ENCODE assay signal across 1 cellular context in the genomic region with DNA sequence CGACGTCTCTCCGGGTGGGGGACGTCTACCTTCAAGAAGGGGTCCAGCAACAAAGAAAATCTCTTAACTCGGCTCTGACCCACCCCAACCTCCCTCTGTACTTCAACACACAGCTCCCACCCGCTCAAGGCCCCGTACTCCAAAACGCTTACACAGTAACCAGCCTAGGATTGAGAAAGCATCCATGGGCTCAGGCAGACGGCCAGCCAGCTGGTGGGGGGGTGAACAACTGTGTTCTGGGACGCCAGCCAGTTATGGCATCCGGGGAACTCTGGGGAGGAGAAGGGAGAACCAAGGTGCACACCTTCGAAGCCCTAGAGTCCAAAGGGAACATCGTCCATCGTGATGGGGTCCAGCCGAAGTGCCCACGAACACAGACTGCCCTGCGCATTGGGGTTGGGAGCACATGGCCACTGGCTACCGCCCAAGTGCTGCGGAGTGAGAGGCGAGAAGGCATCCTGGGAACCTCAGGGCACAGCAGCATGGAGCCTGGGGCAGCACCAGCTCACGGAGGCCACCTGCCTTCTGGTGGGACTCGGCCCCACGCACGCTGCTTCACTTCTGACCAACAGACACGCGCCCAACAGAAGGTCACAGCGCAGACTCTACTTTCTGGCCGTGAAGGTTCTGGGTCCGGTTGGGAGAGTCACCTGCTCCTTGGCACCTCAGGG.
A peak's percentile ranks its signal among the peaks of the same experiment; 100 is the strongest.
TF ChIP-seq lines count a peak whose summit lies in the region.

No MANE protein-coding gene starts in this region.

TF ChIP-seq in HepG2, 621 proteins besides CTCF, POLR2A, EP300 and RAD21 (continued from another document and continues in another):
- 0 out of 2 replicates have a peak, but pooled peaks have one; percentile 45 for TF ChIP-seq PRDM15 (CRISPR knock-in tag; IDR thresholded peaks at IDR 0.05)
- no peak; the same call in 1 of the 2 replicates for TF ChIP-seq ZNF772 (CRISPR knock-in tag; IDR thresholded peaks at IDR 0.05)
- TF ChIP-seq BRCA1 (CRISPR knock-in tag; IDR thresholded peaks at IDR 0.05): no peak
- TF ChIP-seq, protein P1, sequence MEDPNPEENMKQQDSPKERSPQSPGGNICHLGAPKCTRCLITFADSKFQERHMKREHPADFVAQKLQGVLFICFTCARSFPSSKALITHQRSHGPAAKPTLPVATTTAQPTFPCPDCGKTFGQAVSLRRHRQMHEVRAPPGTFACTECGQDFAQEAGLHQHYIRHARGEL (CRISPR knock-in tag; IDR thresholded peaks at IDR 0.05): 0 out of 2 replicates have a peak, but pooled peaks have one; percentile 74
- TF ChIP-seq, protein P2, sequence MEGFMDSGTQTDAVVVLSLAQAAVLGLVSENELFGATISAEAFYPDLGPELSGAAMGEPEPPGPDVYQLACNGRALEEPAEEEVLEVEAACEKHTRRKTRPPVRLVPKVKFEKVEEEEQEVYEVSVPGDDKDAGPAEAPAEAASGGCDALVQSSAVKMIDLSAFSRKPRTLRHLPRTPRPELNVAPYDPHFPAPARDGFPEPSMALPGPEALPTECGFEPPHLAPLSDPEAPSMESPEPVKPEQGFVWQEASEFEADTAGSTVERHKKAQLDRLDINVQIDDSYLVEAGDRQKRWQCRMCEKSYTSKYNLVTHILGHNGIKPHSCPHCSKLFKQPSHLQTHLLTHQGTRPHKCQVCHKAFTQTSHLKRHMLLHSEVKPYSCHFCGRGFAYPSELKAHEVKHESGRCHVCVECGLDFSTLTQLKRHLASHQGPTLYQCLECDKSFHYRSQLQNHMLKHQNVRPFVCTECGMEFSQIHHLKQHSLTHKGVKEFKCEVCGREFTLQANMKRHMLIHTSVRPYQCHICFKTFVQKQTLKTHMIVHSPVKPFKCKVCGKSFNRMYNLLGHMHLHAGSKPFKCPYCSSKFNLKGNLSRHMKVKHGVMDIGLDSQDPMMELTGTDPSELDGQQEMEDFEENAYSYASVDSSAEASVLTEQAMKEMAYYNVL (CRISPR knock-in tag; IDR thresholded peaks at IDR 0.05; ENCODE audit: borderline replicate concordance): peak; percentile 40; the same call in 1 of the 2 replicates
- peak; percentile 95 for TF ChIP-seq KDM2A (CRISPR knock-in tag; IDR thresholded peaks at IDR 0.05; ENCODE audit: borderline replicate concordance, low read depth)
- TF ChIP-seq, protein P3, sequence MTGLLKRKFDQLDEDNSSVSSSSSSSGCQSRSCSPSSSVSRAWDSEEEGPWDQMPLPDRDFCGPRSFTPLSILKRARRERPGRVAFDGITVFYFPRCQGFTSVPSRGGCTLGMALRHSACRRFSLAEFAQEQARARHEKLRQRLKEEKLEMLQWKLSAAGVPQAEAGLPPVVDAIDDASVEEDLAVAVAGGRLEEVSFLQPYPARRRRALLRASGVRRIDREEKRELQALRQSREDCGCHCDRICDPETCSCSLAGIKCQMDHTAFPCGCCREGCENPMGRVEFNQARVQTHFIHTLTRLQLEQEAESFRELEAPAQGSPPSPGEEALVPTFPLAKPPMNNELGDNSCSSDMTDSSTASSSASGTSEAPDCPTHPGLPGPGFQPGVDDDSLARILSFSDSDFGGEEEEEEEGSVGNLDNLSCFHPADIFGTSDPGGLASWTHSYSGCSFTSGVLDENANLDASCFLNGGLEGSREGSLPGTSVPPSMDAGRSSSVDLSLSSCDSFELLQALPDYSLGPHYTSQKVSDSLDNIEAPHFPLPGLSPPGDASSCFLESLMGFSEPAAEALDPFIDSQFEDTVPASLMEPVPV (CRISPR knock-in tag; IDR thresholded peaks at IDR 0.05): peak; percentile 90
- TF ChIP-seq, protein P4, sequence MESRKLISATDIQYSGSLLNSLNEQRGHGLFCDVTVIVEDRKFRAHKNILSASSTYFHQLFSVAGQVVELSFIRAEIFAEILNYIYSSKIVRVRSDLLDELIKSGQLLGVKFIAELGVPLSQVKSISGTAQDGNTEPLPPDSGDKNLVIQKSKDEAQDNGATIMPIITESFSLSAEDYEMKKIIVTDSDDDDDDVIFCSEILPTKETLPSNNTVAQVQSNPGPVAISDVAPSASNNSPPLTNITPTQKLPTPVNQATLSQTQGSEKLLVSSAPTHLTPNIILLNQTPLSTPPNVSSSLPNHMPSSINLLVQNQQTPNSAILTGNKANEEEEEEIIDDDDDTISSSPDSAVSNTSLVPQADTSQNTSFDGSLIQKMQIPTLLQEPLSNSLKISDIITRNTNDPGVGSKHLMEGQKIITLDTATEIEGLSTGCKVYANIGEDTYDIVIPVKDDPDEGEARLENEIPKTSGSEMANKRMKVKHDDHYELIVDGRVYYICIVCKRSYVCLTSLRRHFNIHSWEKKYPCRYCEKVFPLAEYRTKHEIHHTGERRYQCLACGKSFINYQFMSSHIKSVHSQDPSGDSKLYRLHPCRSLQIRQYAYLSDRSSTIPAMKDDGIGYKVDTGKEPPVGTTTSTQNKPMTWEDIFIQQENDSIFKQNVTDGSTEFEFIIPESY (CRISPR knock-in tag; IDR thresholded peaks at IDR 0.05): no peak; the same call in 1 of the 2 replicates
- no peak for TF ChIP-seq SKI (IDR thresholded peaks at IDR 0.05; ENCODE audit: partially characterized antibody)
- TF ChIP-seq, protein P5, sequence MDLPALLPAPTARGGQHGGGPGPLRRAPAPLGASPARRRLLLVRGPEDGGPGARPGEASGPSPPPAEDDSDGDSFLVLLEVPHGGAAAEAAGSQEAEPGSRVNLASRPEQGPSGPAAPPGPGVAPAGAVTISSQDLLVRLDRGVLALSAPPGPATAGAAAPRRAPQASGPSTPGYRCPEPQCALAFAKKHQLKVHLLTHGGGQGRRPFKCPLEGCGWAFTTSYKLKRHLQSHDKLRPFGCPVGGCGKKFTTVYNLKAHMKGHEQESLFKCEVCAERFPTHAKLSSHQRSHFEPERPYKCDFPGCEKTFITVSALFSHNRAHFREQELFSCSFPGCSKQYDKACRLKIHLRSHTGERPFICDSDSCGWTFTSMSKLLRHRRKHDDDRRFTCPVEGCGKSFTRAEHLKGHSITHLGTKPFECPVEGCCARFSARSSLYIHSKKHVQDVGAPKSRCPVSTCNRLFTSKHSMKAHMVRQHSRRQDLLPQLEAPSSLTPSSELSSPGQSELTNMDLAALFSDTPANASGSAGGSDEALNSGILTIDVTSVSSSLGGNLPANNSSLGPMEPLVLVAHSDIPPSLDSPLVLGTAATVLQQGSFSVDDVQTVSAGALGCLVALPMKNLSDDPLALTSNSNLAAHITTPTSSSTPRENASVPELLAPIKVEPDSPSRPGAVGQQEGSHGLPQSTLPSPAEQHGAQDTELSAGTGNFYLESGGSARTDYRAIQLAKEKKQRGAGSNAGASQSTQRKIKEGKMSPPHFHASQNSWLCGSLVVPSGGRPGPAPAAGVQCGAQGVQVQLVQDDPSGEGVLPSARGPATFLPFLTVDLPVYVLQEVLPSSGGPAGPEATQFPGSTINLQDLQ (CRISPR knock-in tag; IDR thresholded peaks at IDR 0.05): 0 out of 2 replicates have a peak, but pooled peaks have one; percentile 40
- TF ChIP-seq ZNF101 (CRISPR knock-in tag; IDR thresholded peaks at IDR 0.05; ENCODE audit: borderline replicate concordance, low read depth): no peak
- TF ChIP-seq PCBP2 (optimal IDR thresholded peaks at IDR 0.05; ENCODE audit: low read depth, low read length, poor library complexity, severe bottlenecking): peak; percentile 81
- TF ChIP-seq MXI1 (IDR thresholded peaks at IDR 0.05; ENCODE audit: borderline replicate concordance, low read depth, low read length): no peak
- TF ChIP-seq THAP11 (CRISPR knock-in tag; IDR thresholded peaks at IDR 0.05): no peak
- TF ChIP-seq ZNF766 (CRISPR knock-in tag; IDR thresholded peaks at IDR 0.05; ENCODE audit: borderline replicate concordance): no peak
- TF ChIP-seq, protein P6, sequence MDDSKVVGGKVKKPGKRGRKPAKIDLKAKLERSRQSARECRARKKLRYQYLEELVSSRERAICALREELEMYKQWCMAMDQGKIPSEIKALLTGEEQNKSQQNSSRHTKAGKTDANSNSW (CRISPR knock-in tag; IDR thresholded peaks at IDR 0.05; ENCODE audit: borderline replicate concordance): no peak
- TF ChIP-seq ZNF713 (CRISPR knock-in tag; IDR thresholded peaks at IDR 0.05): 0 out of 2 replicates have a peak, but pooled peaks have one; percentile 42
- TF ChIP-seq NCOA1 (CRISPR knock-in tag; IDR thresholded peaks at IDR 0.05): no peak
- TF ChIP-seq NR2F2 (IDR thresholded peaks at IDR 0.05; ENCODE audit: borderline replicate concordance, low read depth): no peak
- 0 out of 2 replicates have a peak, but pooled peaks have one; percentile 45 for TF ChIP-seq HINFP (CRISPR knock-in tag; IDR thresholded peaks at IDR 0.05; ENCODE audit: low read depth)
- TF ChIP-seq, protein P7, sequence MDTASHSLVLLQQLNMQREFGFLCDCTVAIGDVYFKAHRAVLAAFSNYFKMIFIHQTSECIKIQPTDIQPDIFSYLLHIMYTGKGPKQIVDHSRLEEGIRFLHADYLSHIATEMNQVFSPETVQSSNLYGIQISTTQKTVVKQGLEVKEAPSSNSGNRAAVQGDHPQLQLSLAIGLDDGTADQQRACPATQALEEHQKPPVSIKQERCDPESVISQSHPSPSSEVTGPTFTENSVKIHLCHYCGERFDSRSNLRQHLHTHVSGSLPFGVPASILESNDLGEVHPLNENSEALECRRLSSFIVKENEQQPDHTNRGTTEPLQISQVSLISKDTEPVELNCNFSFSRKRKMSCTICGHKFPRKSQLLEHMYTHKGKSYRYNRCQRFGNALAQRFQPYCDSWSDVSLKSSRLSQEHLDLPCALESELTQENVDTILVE (CRISPR knock-in tag; IDR thresholded peaks at IDR 0.05): no peak
- TF ChIP-seq SALL1 (CRISPR knock-in tag; IDR thresholded peaks at IDR 0.05): peak; percentile 55
- no peak for TF ChIP-seq EZH2 (conservative IDR thresholded peaks at IDR 0.05; ENCODE audit: low read depth, low read length)
- no peak for TF ChIP-seq ZBTB26 (CRISPR knock-in tag; IDR thresholded peaks at IDR 0.05; ENCODE audit: borderline replicate concordance)
- 0 out of 2 replicates have a peak, but pooled peaks have one; percentile 61 for TF ChIP-seq ZFYVE20 (CRISPR knock-in tag; IDR thresholded peaks at IDR 0.05; ENCODE audit: borderline replicate concordance, low read depth)
- TF ChIP-seq ZNF24 (IDR thresholded peaks at IDR 0.05): no peak
- TF ChIP-seq REST (IDR thresholded peaks at IDR 0.05; ENCODE audit: borderline replicate concordance in 1 of 2, low read depth in 1 of 2, low read length in 2 of 2): no peak
- no peak for TF ChIP-seq ZNF232 (CRISPR knock-in tag; IDR thresholded peaks at IDR 0.05; ENCODE audit: borderline replicate concordance)
- TF ChIP-seq DR1 (CRISPR knock-in tag; IDR thresholded peaks at IDR 0.05): peak; percentile 59; the same call in 1 of the 2 replicates
- TF ChIP-seq MTF2 (CRISPR knock-in tag; IDR thresholded peaks at IDR 0.05; ENCODE audit: borderline replicate concordance): no peak
